15 cellular contexts compared by ENCODE assay signal in genomic region chr12:49536526-49537195, GRCh38. TPM values are rescaled to one million over a fixed set of nuclear protein-coding genes. Genes with fewer than 3 reads are reported as not detected.
DNase-seq lines count a peak whose midpoint lies in the region; ATAC-seq and TF ChIP-seq lines count a peak whose summit lies in the region.
"Had no signal": no experiment of that assay in that cellular context is flagged by ENCODE, and none has a peak within 500 bp of the region (broad histone marks: within the 10 kb centered on the region; RNA-seq: fewer than 3 reads in every experiment).

No MANE protein-coding gene starts in this region.

- no peak for ATAC-seq in activated T-helper 17 cell treated with anti-CD3 and anti-CD28 coated beads, Interleukin-2, amount 50 U/mL, for 72 hours (replicated peaks)
- no peak for ATAC-seq in GM19397 (IDR thresholded peaks at IDR 0.05; ENCODE audit: unreplicated experiment)
- ATAC-seq: activated CD4-positive, alpha-beta T cell treated with anti-CD3 and anti-CD28 coated beads for 36 hours; left lung had no signal

- H3K27ac Mint-ChIP-seq in IgD-negative memory B cell (peak overlapping the region; percentile 45 to 83 (median 75)), neural crest cell (ENCODE audit: unreplicated experiment) (no peak overlapping the region)
- H3K27ac Mint-ChIP-seq in activated T-helper 17 cell treated with anti-CD3 and anti-CD28 coated beads, Interleukin-2, amount 50 U/mL, for 72 hours, result no peak overlapping the region
- H3K27ac Mint-ChIP-seq: activated CD4-positive, alpha-beta T cell treated with anti-CD3 and anti-CD28 coated beads for 36 hours had no signal

- H3K36me3 ChIP-seq in thyroid gland, result no peaks in the 10 kb centered on the region
- H3K36me3 ChIP-seq: left lung, uterus had no signal

- TF ChIP-seq CTCF in neural crest cell (conservative IDR thresholded peaks at IDR 0.05), result no peak
- no peak for TF ChIP-seq CTCF in thyroid gland (IDR thresholded peaks at IDR 0.05)

- peaks cover 8 to 18% (median 17%) of the 10 kb centered on the region in 3 donors for H3K4me1 Mint-ChIP-seq in IgD-negative memory B cell
- no peaks in the 10 kb centered on the region for H3K4me1 Mint-ChIP-seq in activated T-helper 17 cell treated with anti-CD3 and anti-CD28 coated beads, Interleukin-2, amount 50 U/mL, for 72 hours
- H3K4me1 Mint-ChIP-seq in neural crest cell, result peaks cover 5% of the 10 kb centered on the region

- no peaks in the 10 kb centered on the region for H3K27me3 ChIP-seq in thyroid gland
- H3K27me3 ChIP-seq: uterus had no signal

- peaks cover 11% of the 10 kb centered on the region for H3K27me3 Mint-ChIP-seq in IgD-negative memory B cell
- H3K27me3 Mint-ChIP-seq in activated T-helper 17 cell treated with anti-CD3 and anti-CD28 coated beads, Interleukin-2, amount 50 U/mL, for 72 hours, result peaks cover 8% of the 10 kb centered on the region
- H3K27me3 Mint-ChIP-seq in neural crest cell (ENCODE audit: low read depth), result peaks cover 77% of the 10 kb centered on the region

- H3K36me3 Mint-ChIP-seq in IgD-negative memory B cell, result no peaks in the 10 kb centered on the region
- H3K36me3 Mint-ChIP-seq in activated T-helper 17 cell treated with anti-CD3 and anti-CD28 coated beads, Interleukin-2, amount 50 U/mL, for 72 hours (ENCODE audit: low read depth), result no peaks in the 10 kb centered on the region
- H3K36me3 Mint-ChIP-seq in neural crest cell (ENCODE audit: low read depth), result no peaks in the 10 kb centered on the region

- H3K27ac ChIP-seq in thyroid gland, result no peak overlapping the region
- H3K27ac ChIP-seq: uterus had no signal

- no peak overlapping the region for H3K4me3 ChIP-seq in thyroid gland (replicated peaks in 1 of 3)
- H3K4me3 ChIP-seq: uterus had no signal

- H3K4me1 ChIP-seq in thyroid gland, result peaks cover 4 to 13% of the 10 kb centered on the region in 2 donors

- DNase-seq in SKM-1 treated with dmso at 0.1 percent for 144 hours (lab: John Stamatoyannopoulos, UW; ENCODE audit: unreplicated experiment) (peak; percentile 29), SKM-1 (lab: John Stamatoyannopoulos, UW; ENCODE audit: unreplicated experiment) (no peak), neural crest cell (ENCODE audit: low read depth, low spot score) (no peak), thyroid gland (no peak), HPDE6-E6E7 (ENCODE audit: extremely low spot score) (no peak)
- DNase-seq: 8988T; activated CD4-positive, alpha-beta T cell treated with anti-CD3 and anti-CD28 coated beads for 36 hours; Caco-2; GDM1; left lung; stimulated activated CD4-positive, alpha-beta T cell treated with anti-CD3 and anti-CD28 coated beads, Interleukin-4, amount 100 ng/mL, for 24 hours; uterus had no signal

- H3K4me3 Mint-ChIP-seq in IgD-negative memory B cell (peak overlapping the region; percentile 81 to 93 (median 86)), neural crest cell (peak overlapping the region; percentile 79)
- peak overlapping the region; percentile 64 for H3K4me3 Mint-ChIP-seq in activated T-helper 17 cell treated with anti-CD3 and anti-CD28 coated beads, Interleukin-2, amount 50 U/mL, for 72 hours

- 59 to 65% methylated on average over 6 of the region's 6 CpGs for WGBS in thyroid gland, 2 donors

- intact Hi-C loops in thyroid gland (cut with DNase I), result no loop called here

- TF ChIP-seq POLR2A in thyroid gland (IDR thresholded peaks at IDR 0.05), result no peak

- H3K9me3 ChIP-seq in thyroid gland, result no peaks in the 10 kb centered on the region
- H3K9me3 ChIP-seq: Caco-2, left lung, uterus had no signal

- H3K9me3 Mint-ChIP-seq in IgD-negative memory B cell, result no peaks in the 10 kb centered on the region
- H3K9me3 Mint-ChIP-seq in activated T-helper 17 cell treated with anti-CD3 and anti-CD28 coated beads, Interleukin-2, amount 50 U/mL, for 72 hours, result no peaks in the 10 kb centered on the region
- no peaks in the 10 kb centered on the region for H3K9me3 Mint-ChIP-seq in neural crest cell

RNA-seq across cellular contexts. Expression of gene KCNH3, which starts 2.2 kb away (rescaled TPM):
- polyA plus RNA-seq in IgD-negative memory B cell, result 0.15 TPM
- total RNA-seq in activated T-helper 17 cell treated with anti-CD3 and anti-CD28 coated beads, Interleukin-2, amount 50 U/mL, for 72 hours, result 1 to 10 TPM; 1.1 to 1.3 TPM
- total RNA-seq in neural crest cell (0.16 and 0.34 TPM in 2 replicates), thyroid gland (1 to 10 TPM in 2 of 4 donors, under 1 TPM in 1, not detected in 1; 0.94 to 2.2 (median 2.1) TPM)

RNA-seq across cellular contexts. Expression of gene MCRS1, which starts 31.3 kb away (rescaled TPM):
- 57.3 TPM for polyA plus RNA-seq in IgD-negative memory B cell
- 10 to 100 TPM; 31.6 to 54.8 TPM for total RNA-seq in activated T-helper 17 cell treated with anti-CD3 and anti-CD28 coated beads, Interleukin-2, amount 50 U/mL, for 72 hours
- total RNA-seq in neural crest cell (89.6 and 95.3 TPM in 2 replicates), thyroid gland (100 to 1,000 TPM in 1 of 4 donors, 10 to 100 TPM in 3; 56.7 to 111 (median 69.2) TPM)

Comparison
In these comparisons a context has a peak if more than half of its experiments do, and no peak if none do; other contexts are left out.
1. H3K27ac Mint-ChIP-seq: peak in IgD-negative memory B cell (3 of 3); none in activated T-helper 17 cell treated with anti-CD3 and anti-CD28 coated beads, Interleukin-2, amount 50 U/mL, for 72 hours (single experiment) and neural crest cell (single experiment).
2. Peak in every context shown above with its lines, with median percentiles within 50 percentile points of each other: H3K4me3 Mint-ChIP-seq.